ENCODE assay signal across 1 cellular context in the genomic region with DNA sequence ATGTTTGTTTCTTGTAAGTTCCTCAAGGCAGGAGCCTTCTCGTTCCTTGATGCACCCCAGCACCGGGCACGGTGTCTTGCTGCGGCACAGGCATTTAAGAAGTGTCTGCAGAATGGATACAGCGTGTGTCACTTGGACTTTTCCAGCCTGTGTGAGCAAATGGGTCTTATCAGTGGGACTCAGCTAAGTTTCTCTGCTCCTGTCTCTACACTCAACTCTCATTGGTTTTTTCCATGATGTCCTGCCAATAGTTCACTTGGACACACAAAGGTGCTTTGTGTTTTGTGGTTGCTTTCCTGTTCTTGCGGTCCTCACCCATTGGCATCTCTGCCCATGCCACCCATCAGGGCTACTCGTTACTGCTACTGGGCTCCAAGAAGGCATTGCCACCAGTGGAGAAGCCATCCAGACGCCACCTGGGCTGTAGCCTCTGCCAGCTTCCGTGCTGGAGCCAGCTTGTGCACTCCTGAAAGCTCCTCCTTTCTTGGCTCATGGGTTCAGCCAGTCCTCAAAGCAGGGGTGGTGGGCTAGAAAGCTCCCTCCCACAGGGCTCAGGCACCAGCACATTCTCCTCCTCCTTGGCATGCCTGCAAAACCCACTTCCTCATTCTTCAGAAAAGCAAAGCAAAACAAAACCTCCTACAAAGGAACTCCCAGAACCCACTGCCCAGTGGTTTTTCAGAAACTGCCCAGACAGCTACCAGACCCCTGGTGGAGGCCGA.
TF ChIP-seq lines count a peak whose summit lies in the region.

No MANE protein-coding gene starts in this region.

TF ChIP-seq in HepG2, 621 proteins besides CTCF, POLR2A, EP300 and RAD21 (continued from another document and continues in another):
- TF ChIP-seq ZNF556 (CRISPR knock-in tag; IDR thresholded peaks at IDR 0.05; ENCODE audit: borderline replicate concordance) (peak; percentile 37; the same call in 1 of the 2 replicates), ZNF552 (CRISPR knock-in tag; IDR thresholded peaks at IDR 0.05; ENCODE audit: borderline replicate concordance) (0 out of 2 replicates have a peak, but pooled peaks have one; percentile 53), HMG20A (CRISPR knock-in tag; IDR thresholded peaks at IDR 0.05; ENCODE audit: borderline replicate concordance) (peak; percentile 31; the same call in 1 of the 2 replicates), SAP130 (CRISPR knock-in tag; IDR thresholded peaks at IDR 0.05; ENCODE audit: low read depth) (peak; percentile 33), ZNF619 (CRISPR knock-in tag; IDR thresholded peaks at IDR 0.05) (peak; percentile 87), PRMT3 (CRISPR knock-in tag; IDR thresholded peaks at IDR 0.05; ENCODE audit: borderline replicate concordance, low read depth) (0 out of 2 replicates have a peak, but pooled peaks have one; percentile 4), NONO (IDR thresholded peaks at IDR 0.05) (no peak), NONO (CRISPR knock-in tag; conservative IDR thresholded peaks at IDR 0.05) (0 out of 2 replicates have a peak, but pooled peaks have one; percentile 19), FOSL2 (CRISPR knock-in tag; IDR thresholded peaks at IDR 0.05) (peak; percentile 27), DPF2 (CRISPR knock-in tag; IDR thresholded peaks at IDR 0.05; ENCODE audit: borderline replicate concordance, low read depth) (peak; percentile 47; the same call in 1 of the 2 replicates), KDM5A (IDR thresholded peaks at IDR 0.05; ENCODE audit: borderline replicate concordance, low read length) (no peak), ZNF768 (CRISPR knock-in tag; IDR thresholded peaks at IDR 0.05) (peak; percentile 44; the same call in 1 of the 2 replicates), HNF4A (CRISPR knock-in tag; IDR thresholded peaks at IDR 0.05) (no peak), THAP11 (CRISPR knock-in tag; IDR thresholded peaks at IDR 0.05) (0 out of 2 replicates have a peak, but pooled peaks have one; percentile 12), GZF1 (CRISPR knock-in tag; IDR thresholded peaks at IDR 0.05) (0 out of 2 replicates have a peak, but pooled peaks have one; percentile 4), SIN3A (IDR thresholded peaks at IDR 0.05; ENCODE audit: borderline replicate concordance, low read depth, low read length) (peak; percentile 34; the same call in 1 of the 2 replicates), RXRA (CRISPR knock-in tag; IDR thresholded peaks at IDR 0.05) (peak; percentile 71; the same call in 1 of the 2 replicates), PITX1 (CRISPR knock-in tag; IDR thresholded peaks at IDR 0.05) (0 out of 2 replicates have a peak, but pooled peaks have one; percentile 31), FIP1L1 (IDR thresholded peaks at IDR 0.05; ENCODE audit: borderline replicate concordance, insufficient read depth, low read depth, low read length) (0 out of 2 replicates have a peak, but pooled peaks have one; percentile 59), ZZZ3 (CRISPR knock-in tag; IDR thresholded peaks at IDR 0.05; ENCODE audit: borderline replicate concordance) (peak; percentile 60; the same call in 1 of the 2 replicates)
- TF ChIP-seq, protein P1, sequence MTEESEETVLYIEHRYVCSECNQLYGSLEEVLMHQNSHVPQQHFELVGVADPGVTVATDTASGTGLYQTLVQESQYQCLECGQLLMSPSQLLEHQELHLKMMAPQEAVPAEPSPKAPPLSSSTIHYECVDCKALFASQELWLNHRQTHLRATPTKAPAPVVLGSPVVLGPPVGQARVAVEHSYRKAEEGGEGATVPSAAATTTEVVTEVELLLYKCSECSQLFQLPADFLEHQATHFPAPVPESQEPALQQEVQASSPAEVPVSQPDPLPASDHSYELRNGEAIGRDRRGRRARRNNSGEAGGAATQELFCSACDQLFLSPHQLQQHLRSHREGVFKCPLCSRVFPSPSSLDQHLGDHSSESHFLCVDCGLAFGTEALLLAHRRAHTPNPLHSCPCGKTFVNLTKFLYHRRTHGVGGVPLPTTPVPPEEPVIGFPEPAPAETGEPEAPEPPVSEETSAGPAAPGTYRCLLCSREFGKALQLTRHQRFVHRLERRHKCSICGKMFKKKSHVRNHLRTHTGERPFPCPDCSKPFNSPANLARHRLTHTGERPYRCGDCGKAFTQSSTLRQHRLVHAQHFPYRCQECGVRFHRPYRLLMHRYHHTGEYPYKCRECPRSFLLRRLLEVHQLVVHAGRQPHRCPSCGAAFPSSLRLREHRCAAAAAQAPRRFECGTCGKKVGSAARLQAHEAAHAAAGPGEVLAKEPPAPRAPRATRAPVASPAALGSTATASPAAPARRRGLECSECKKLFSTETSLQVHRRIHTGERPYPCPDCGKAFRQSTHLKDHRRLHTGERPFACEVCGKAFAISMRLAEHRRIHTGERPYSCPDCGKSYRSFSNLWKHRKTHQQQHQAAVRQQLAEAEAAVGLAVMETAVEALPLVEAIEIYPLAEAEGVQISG (CRISPR knock-in tag; IDR thresholded peaks at IDR 0.05) = peak; percentile 21; the same call in 1 of the 2 replicates
- TF ChIP-seq, protein P2, sequence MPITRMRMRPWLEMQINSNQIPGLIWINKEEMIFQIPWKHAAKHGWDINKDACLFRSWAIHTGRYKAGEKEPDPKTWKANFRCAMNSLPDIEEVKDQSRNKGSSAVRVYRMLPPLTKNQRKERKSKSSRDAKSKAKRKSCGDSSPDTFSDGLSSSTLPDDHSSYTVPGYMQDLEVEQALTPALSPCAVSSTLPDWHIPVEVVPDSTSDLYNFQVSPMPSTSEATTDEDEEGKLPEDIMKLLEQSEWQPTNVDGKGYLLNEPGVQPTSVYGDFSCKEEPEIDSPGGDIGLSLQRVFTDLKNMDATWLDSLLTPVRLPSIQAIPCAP (CRISPR knock-in tag; IDR thresholded peaks at IDR 0.05; ENCODE audit: low read depth) = 0 out of 2 replicates have a peak, but pooled peaks have one; percentile 12
- TF ChIP-seq, protein P3, sequence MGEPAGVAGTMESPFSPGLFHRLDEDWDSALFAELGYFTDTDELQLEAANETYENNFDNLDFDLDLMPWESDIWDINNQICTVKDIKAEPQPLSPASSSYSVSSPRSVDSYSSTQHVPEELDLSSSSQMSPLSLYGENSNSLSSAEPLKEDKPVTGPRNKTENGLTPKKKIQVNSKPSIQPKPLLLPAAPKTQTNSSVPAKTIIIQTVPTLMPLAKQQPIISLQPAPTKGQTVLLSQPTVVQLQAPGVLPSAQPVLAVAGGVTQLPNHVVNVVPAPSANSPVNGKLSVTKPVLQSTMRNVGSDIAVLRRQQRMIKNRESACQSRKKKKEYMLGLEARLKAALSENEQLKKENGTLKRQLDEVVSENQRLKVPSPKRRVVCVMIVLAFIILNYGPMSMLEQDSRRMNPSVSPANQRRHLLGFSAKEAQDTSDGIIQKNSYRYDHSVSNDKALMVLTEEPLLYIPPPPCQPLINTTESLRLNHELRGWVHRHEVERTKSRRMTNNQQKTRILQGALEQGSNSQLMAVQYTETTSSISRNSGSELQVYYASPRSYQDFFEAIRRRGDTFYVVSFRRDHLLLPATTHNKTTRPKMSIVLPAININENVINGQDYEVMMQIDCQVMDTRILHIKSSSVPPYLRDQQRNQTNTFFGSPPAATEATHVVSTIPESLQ (CRISPR knock-in tag; conservative IDR thresholded peaks at IDR 0.05) = no peak
- TF ChIP-seq, protein P4, sequence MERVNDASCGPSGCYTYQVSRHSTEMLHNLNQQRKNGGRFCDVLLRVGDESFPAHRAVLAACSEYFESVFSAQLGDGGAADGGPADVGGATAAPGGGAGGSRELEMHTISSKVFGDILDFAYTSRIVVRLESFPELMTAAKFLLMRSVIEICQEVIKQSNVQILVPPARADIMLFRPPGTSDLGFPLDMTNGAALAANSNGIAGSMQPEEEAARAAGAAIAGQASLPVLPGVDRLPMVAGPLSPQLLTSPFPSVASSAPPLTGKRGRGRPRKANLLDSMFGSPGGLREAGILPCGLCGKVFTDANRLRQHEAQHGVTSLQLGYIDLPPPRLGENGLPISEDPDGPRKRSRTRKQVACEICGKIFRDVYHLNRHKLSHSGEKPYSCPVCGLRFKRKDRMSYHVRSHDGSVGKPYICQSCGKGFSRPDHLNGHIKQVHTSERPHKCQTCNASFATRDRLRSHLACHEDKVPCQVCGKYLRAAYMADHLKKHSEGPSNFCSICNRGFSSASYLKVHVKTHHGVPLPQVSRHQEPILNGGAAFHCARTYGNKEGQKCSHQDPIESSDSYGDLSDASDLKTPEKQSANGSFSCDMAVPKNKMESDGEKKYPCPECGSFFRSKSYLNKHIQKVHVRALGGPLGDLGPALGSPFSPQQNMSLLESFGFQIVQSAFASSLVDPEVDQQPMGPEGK (CRISPR knock-in tag; IDR thresholded peaks at IDR 0.05) = 0 out of 2 replicates have a peak, but pooled peaks have one; percentile 7
- TF ChIP-seq, protein P5, sequence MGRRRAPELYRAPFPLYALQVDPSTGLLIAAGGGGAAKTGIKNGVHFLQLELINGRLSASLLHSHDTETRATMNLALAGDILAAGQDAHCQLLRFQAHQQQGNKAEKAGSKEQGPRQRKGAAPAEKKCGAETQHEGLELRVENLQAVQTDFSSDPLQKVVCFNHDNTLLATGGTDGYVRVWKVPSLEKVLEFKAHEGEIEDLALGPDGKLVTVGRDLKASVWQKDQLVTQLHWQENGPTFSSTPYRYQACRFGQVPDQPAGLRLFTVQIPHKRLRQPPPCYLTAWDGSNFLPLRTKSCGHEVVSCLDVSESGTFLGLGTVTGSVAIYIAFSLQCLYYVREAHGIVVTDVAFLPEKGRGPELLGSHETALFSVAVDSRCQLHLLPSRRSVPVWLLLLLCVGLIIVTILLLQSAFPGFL (CRISPR knock-in tag; IDR thresholded peaks at IDR 0.05) = no peak
- TF ChIP-seq, protein P6, sequence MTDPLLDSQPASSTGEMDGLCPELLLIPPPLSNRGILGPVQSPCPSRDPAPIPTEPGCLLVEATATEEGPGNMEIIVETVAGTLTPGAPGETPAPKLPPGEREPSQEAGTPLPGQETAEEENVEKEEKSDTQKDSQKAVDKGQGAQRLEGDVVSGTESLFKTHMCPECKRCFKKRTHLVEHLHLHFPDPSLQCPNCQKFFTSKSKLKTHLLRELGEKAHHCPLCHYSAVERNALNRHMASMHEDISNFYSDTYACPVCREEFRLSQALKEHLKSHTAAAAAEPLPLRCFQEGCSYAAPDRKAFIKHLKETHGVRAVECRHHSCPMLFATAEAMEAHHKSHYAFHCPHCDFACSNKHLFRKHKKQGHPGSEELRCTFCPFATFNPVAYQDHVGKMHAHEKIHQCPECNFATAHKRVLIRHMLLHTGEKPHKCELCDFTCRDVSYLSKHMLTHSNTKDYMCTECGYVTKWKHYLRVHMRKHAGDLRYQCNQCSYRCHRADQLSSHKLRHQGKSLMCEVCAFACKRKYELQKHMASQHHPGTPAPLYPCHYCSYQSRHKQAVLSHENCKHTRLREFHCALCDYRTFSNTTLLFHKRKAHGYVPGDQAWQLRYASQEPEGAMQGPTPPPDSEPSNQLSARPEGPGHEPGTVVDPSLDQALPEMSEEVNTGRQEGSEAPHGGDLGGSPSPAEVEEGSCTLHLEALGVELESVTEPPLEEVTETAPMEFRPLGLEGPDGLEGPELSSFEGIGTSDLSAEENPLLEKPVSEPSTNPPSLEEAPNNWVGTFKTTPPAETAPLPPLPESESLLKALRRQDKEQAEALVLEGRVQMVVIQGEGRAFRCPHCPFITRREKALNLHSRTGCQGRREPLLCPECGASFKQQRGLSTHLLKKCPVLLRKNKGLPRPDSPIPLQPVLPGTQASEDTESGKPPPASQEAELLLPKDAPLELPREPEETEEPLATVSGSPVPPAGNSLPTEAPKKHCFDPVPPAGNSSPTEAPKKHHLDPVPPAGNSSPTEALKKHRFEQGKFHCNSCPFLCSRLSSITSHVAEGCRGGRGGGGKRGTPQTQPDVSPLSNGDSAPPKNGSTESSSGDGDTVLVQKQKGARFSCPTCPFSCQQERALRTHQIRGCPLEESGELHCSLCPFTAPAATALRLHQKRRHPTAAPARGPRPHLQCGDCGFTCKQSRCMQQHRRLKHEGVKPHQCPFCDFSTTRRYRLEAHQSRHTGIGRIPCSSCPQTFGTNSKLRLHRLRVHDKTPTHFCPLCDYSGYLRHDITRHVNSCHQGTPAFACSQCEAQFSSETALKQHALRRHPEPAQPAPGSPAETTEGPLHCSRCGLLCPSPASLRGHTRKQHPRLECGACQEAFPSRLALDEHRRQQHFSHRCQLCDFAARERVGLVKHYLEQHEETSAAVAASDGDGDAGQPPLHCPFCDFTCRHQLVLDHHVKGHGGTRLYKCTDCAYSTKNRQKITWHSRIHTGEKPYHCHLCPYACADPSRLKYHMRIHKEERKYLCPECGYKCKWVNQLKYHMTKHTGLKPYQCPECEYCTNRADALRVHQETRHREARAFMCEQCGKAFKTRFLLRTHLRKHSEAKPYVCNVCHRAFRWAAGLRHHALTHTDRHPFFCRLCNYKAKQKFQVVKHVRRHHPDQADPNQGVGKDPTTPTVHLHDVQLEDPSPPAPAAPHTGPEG (CRISPR knock-in tag; IDR thresholded peaks at IDR 0.05) = peak; percentile 47; the same call in 1 of the 2 replicates
- TF ChIP-seq, protein P7, sequence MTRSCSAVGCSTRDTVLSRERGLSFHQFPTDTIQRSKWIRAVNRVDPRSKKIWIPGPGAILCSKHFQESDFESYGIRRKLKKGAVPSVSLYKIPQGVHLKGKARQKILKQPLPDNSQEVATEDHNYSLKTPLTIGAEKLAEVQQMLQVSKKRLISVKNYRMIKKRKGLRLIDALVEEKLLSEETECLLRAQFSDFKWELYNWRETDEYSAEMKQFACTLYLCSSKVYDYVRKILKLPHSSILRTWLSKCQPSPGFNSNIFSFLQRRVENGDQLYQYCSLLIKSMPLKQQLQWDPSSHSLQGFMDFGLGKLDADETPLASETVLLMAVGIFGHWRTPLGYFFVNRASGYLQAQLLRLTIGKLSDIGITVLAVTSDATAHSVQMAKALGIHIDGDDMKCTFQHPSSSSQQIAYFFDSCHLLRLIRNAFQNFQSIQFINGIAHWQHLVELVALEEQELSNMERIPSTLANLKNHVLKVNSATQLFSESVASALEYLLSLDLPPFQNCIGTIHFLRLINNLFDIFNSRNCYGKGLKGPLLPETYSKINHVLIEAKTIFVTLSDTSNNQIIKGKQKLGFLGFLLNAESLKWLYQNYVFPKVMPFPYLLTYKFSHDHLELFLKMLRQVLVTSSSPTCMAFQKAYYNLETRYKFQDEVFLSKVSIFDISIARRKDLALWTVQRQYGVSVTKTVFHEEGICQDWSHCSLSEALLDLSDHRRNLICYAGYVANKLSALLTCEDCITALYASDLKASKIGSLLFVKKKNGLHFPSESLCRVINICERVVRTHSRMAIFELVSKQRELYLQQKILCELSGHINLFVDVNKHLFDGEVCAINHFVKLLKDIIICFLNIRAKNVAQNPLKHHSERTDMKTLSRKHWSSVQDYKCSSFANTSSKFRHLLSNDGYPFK (CRISPR knock-in tag; IDR thresholded peaks at IDR 0.05; ENCODE audit: borderline replicate concordance) = peak; percentile 53; the same call in 1 of the 2 replicates
- TF ChIP-seq, protein P8, sequence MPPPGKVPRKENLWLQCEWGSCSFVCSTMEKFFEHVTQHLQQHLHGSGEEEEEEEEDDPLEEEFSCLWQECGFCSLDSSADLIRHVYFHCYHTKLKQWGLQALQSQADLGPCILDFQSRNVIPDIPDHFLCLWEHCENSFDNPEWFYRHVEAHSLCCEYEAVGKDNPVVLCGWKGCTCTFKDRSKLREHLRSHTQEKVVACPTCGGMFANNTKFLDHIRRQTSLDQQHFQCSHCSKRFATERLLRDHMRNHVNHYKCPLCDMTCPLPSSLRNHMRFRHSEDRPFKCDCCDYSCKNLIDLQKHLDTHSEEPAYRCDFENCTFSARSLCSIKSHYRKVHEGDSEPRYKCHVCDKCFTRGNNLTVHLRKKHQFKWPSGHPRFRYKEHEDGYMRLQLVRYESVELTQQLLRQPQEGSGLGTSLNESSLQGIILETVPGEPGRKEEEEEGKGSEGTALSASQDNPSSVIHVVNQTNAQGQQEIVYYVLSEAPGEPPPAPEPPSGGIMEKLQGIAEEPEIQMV (CRISPR knock-in tag; IDR thresholded peaks at IDR 0.05; ENCODE audit: low read depth) = no peak
- TF ChIP-seq, protein P9, sequence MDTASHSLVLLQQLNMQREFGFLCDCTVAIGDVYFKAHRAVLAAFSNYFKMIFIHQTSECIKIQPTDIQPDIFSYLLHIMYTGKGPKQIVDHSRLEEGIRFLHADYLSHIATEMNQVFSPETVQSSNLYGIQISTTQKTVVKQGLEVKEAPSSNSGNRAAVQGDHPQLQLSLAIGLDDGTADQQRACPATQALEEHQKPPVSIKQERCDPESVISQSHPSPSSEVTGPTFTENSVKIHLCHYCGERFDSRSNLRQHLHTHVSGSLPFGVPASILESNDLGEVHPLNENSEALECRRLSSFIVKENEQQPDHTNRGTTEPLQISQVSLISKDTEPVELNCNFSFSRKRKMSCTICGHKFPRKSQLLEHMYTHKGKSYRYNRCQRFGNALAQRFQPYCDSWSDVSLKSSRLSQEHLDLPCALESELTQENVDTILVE (CRISPR knock-in tag; IDR thresholded peaks at IDR 0.05) = no peak
